20 cellular contexts compared by ENCODE assay signal in genomic region chr13:65836066-65836465, GRCh38.
"Had no signal": no experiment of that assay in that cellular context is flagged by ENCODE, and none has a peak within 500 bp of the region (broad histone marks: within the 10 kb centered on the region; RNA-seq: fewer than 3 reads in every experiment).

No MANE protein-coding gene starts in this region.

- DNase-seq: activated CD4-positive, alpha-beta T cell treated with anti-CD3 and anti-CD28 coated beads for 36 hours; activated CD4-positive, alpha-beta T cell treated with anti-CD3 and anti-CD28 coated beads, Interleukin-2, amount 50 U/mL, for 48 hours; activated gamma-delta T cell treated with Interleukin-2 at 50 U/mL for 16 hours; dorsolateral prefrontal cortex; erythroblast; hypothalamus; kidney; left lung; mammary epithelial cell; midbrain; occipital lobe; stimulated activated naive CD8-positive, alpha-beta T cell treated with anti-CD3 and anti-CD28 coated beads, Interleukin-15, Interleukin-2, amounts not matched to agents 100 U/mL and 50 U/mL, for 24 hours; substantia nigra; tibial artery had no signal

- H3K27me3 ChIP-seq: cardiac muscle cell, dorsolateral prefrontal cortex, left lung, right atrium auricular region, tibial artery had no signal

- FAIRE-seq: frontal cortex, kidney, TTC549 had no signal

- H3K4me3 ChIP-seq: cardiac muscle cell, dorsolateral prefrontal cortex, left lung, right atrium auricular region, skin epidermis, tibial artery had no signal

- H3K36me3 ChIP-seq: cardiac muscle cell, left lung, right atrium auricular region, tibial artery had no signal

- ATAC-seq: activated CD4-positive, alpha-beta T cell treated with anti-CD3 and anti-CD28 coated beads for 36 hours; left lung; stimulated activated naive CD8-positive, alpha-beta T cell treated with anti-CD3 and anti-CD28 coated beads, Interleukin-15, Interleukin-2, amounts not matched to agents 100 U/mL and 50 U/mL, for 24 hours; WTC11 had no signal
